In genomic region chr12:27711312-27711682, GRCh38 we compare ENCODE assay signal across 1 cellular context.
TF ChIP-seq lines count a peak whose summit lies in the region.

No MANE protein-coding gene starts in this region.

TF ChIP-seq in H1, 55 proteins besides CTCF, POLR2A, EP300 and RAD21 (continued from another document):
- TF ChIP-seq CHD2 (IDR thresholded peaks at IDR 0.05; ENCODE audit: low read length) (no peak), HDAC6 (IDR thresholded peaks at IDR 0.05; ENCODE audit: low read depth, low read length) (no peak)
TF ChIP-seq in H1: peak in this region for 0.
